In the genomic region with DNA sequence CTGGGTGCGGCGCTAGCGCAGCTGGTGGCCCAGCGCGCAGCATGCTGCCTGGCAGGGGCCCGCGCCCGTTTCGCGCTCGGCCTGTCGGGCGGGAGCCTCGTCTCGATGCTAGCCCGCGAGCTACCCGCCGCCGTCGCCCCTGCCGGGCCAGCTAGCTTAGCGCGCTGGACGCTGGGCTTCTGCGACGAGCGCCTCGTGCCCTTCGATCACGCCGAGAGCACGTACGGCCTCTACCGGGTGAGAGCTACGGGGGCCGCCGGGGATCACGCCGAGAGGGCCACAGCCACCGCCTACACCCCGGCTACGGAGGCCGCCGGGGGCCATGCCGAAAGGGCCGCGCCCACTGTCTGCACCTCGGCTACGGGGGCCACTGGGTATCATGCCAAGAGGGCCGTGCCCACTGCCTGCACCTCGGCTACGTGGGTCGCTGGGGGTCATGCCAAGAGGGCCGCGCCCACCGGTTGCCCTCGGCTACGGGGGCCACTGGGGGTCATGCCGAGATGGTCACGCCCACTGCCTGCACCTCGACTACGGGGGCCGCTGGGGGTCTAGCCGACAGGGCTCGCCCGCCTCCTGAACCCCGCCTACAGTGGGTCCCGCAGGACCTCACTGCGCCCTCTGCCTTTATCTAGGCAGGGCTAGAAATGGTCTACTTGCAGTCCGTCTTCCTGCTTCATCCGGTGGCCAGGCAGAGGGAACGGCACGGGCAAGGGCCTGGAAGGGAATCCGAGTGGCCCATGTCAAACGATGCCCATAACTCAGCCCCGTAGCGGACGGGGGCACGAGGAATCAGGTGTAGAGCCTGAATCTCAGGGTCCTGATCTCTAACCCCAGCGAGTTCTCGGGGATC, we compare ENCODE assay signal across 1 cellular context.
TF ChIP-seq lines count a peak whose summit lies in the region.

No MANE protein-coding gene starts in this region.

TF ChIP-seq in HepG2, 621 proteins besides CTCF, POLR2A, EP300 and RAD21 (continues in another document):
- TF ChIP-seq ZNF841 (CRISPR knock-in tag; IDR thresholded peaks at IDR 0.05; ENCODE audit: borderline replicate concordance) (no peak), ZNF75D (CRISPR knock-in tag; IDR thresholded peaks at IDR 0.05; ENCODE audit: borderline replicate concordance) (peak; percentile 65; the same call in 1 of the 2 replicates), ZNF460 (CRISPR knock-in tag; IDR thresholded peaks at IDR 0.05; ENCODE audit: borderline replicate concordance) (peak; percentile 9; the same call in 1 of the 2 replicates), DZIP1 (CRISPR knock-in tag; IDR thresholded peaks at IDR 0.05) (peak; percentile 80), MXD1 (CRISPR knock-in tag; IDR thresholded peaks at IDR 0.05) (no peak; the same call in none of the 2 replicates), MEIS1 (CRISPR knock-in tag; IDR thresholded peaks at IDR 0.05; ENCODE audit: borderline replicate concordance) (peak; percentile 96), AGO1 (IDR thresholded peaks at IDR 0.05; ENCODE audit: low read depth, low read length, poor library complexity, severe bottlenecking) (peak; percentile 76), ZSCAN20 (CRISPR knock-in tag; IDR thresholded peaks at IDR 0.05; ENCODE audit: borderline replicate concordance) (no peak; the same call in 1 of the 2 replicates), DPF2 (CRISPR knock-in tag; IDR thresholded peaks at IDR 0.05; ENCODE audit: borderline replicate concordance, low read depth) (peak; percentile 48; the same call in 1 of the 2 replicates), SNAPC2 (CRISPR knock-in tag; IDR thresholded peaks at IDR 0.05) (no peak), ZMAT3 (CRISPR knock-in tag; conservative IDR thresholded peaks at IDR 0.05) (peak; percentile 99), FOSL2 (CRISPR knock-in tag; IDR thresholded peaks at IDR 0.05) (peak; percentile 3), ZSCAN31 (CRISPR knock-in tag; IDR thresholded peaks at IDR 0.05; ENCODE audit: low read depth) (peak; percentile 93), KDM5B (CRISPR knock-in tag; IDR thresholded peaks at IDR 0.05; ENCODE audit: borderline replicate concordance) (peak; percentile 99), RNF219 (CRISPR knock-in tag; IDR thresholded peaks at IDR 0.05) (no peak; the same call in 1 of the 2 replicates), MAZ (IDR thresholded peaks at IDR 0.05; ENCODE audit: borderline replicate concordance, low read depth, low read length) (0 out of 2 replicates have a peak, but pooled peaks have one; percentile 48), MAZ (CRISPR knock-in tag; IDR thresholded peaks at IDR 0.05; ENCODE audit: low read depth) (peak; percentile 89; the same call in 1 of the 2 replicates), ZNF124 (CRISPR knock-in tag; IDR thresholded peaks at IDR 0.05) (peak; percentile 22; the same call in 1 of the 2 replicates), ERF (CRISPR knock-in tag; IDR thresholded peaks at IDR 0.05) (peak; percentile 94), FOSL1 (CRISPR knock-in tag; IDR thresholded peaks at IDR 0.05; ENCODE audit: borderline replicate concordance) (0 out of 2 replicates have a peak, but pooled peaks have one; percentile 9), CEBPB (IDR thresholded peaks at IDR 0.05; ENCODE audit: borderline replicate concordance, low read depth, low read length) (no peak), THAP11 (CRISPR knock-in tag; IDR thresholded peaks at IDR 0.05) (peak; percentile 92), NFE2L1 (CRISPR knock-in tag; IDR thresholded peaks at IDR 0.05; ENCODE audit: borderline replicate concordance) (no peak; the same call in 1 of the 2 replicates), ZNF362 (CRISPR knock-in tag; IDR thresholded peaks at IDR 0.05; ENCODE audit: borderline replicate concordance) (peak; percentile 83), ZNF550 (CRISPR knock-in tag; IDR thresholded peaks at IDR 0.05; ENCODE audit: borderline replicate concordance) (no peak), ZNF746 (CRISPR knock-in tag; IDR thresholded peaks at IDR 0.05) (no peak; the same call in 1 of the 2 replicates), ZNF639 (CRISPR knock-in tag; conservative IDR thresholded peaks at IDR 0.05) (peak; percentile 93), ZNF329 (CRISPR knock-in tag; IDR thresholded peaks at IDR 0.05; ENCODE audit: low read depth) (no peak; the same call in none of the 2 replicates), ARID5B (CRISPR knock-in tag; IDR thresholded peaks at IDR 0.05) (peak; percentile 14; the same call in 1 of the 2 replicates)
- TF ChIP-seq, protein P1, sequence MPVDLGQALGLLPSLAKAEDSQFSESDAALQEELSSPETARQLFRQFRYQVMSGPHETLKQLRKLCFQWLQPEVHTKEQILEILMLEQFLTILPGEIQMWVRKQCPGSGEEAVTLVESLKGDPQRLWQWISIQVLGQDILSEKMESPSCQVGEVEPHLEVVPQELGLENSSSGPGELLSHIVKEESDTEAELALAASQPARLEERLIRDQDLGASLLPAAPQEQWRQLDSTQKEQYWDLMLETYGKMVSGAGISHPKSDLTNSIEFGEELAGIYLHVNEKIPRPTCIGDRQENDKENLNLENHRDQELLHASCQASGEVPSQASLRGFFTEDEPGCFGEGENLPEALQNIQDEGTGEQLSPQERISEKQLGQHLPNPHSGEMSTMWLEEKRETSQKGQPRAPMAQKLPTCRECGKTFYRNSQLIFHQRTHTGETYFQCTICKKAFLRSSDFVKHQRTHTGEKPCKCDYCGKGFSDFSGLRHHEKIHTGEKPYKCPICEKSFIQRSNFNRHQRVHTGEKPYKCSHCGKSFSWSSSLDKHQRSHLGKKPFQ (CRISPR knock-in tag; IDR thresholded peaks at IDR 0.05; ENCODE audit: insufficient replicate concordance) = peak; percentile 55
- TF ChIP-seq, protein P2, sequence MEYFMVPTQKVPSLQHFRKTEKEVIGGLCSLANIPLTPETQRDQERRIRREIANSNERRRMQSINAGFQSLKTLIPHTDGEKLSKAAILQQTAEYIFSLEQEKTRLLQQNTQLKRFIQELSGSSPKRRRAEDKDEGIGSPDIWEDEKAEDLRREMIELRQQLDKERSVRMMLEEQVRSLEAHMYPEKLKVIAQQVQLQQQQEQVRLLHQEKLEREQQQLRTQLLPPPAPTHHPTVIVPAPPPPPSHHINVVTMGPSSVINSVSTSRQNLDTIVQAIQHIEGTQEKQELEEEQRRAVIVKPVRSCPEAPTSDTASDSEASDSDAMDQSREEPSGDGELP (IDR thresholded peaks at IDR 0.05; ENCODE audit: borderline replicate concordance, low read depth) = peak; percentile 41; the same call in 1 of the 2 replicates
- TF ChIP-seq, protein P3, sequence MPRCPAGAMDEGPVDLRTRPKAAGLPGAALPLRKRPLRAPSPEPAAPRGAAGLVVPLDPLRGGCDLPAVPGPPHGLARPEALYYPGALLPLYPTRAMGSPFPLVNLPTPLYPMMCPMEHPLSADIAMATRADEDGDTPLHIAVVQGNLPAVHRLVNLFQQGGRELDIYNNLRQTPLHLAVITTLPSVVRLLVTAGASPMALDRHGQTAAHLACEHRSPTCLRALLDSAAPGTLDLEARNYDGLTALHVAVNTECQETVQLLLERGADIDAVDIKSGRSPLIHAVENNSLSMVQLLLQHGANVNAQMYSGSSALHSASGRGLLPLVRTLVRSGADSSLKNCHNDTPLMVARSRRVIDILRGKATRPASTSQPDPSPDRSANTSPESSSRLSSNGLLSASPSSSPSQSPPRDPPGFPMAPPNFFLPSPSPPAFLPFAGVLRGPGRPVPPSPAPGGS (CRISPR knock-in tag; IDR thresholded peaks at IDR 0.05) = peak; percentile 97
- TF ChIP-seq, protein P4, sequence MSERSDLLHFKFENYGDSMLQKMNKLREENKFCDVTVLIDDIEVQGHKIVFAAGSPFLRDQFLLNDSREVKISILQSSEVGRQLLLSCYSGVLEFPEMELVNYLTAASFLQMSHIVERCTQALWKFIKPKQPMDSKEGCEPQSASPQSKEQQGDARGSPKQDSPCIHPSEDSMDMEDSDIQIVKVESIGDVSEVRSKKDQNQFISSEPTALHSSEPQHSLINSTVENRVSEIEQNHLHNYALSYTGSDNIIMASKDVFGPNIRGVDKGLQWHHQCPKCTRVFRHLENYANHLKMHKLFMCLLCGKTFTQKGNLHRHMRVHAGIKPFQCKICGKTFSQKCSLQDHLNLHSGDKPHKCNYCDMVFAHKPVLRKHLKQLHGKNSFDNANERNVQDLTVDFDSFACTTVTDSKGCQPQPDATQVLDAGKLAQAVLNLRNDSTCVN (CRISPR knock-in tag; IDR thresholded peaks at IDR 0.05; ENCODE audit: borderline replicate concordance) = no peak
- TF ChIP-seq, protein P5, sequence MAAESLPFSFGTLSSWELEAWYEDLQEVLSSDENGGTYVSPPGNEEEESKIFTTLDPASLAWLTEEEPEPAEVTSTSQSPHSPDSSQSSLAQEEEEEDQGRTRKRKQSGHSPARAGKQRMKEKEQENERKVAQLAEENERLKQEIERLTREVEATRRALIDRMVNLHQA (CRISPR knock-in tag; IDR thresholded peaks at IDR 0.05) = peak; percentile 18; the same call in 1 of the 2 replicates
